In genomic region chrX:1463581-1464281, GRCh38 we compare ENCODE assay signal across 12 cellular contexts. TPM values are rescaled to one million over a fixed set of nuclear protein-coding genes. Genes with fewer than 3 reads are reported as not detected.
DNase-seq lines count a peak whose midpoint lies in the region; ATAC-seq, FAIRE-seq and TF ChIP-seq lines count a peak whose summit lies in the region.
"Had no signal": no experiment of that assay in that cellular context is flagged by ENCODE, and none has a peak within 500 bp of the region (broad histone marks: within the 10 kb centered on the region; RNA-seq: fewer than 3 reads in every experiment).

No MANE protein-coding gene starts in this region.

- H3K27me3 ChIP-seq in GM23338 (ENCODE audit: insufficient read depth), result no peaks in the 10 kb centered on the region

- H3K9me2 ChIP-seq in GM23338 (ENCODE audit: insufficient read depth), result no peaks in the 10 kb centered on the region

- H3K36me3 Mint-ChIP-seq in activated CD4-positive, alpha-beta memory T cell treated with anti-CD3 and anti-CD28 coated beads for 36 hours, result peaks cover 34% of the 10 kb centered on the region
- H3K36me3 Mint-ChIP-seq in endothelial cell (ENCODE audit: low read depth, unreplicated experiment) (peaks cover 4% of the 10 kb centered on the region), GM23338 (ENCODE audit: low read depth) (peaks cover 6% of the 10 kb centered on the region; the same call in 1 of the 3 replicates)

- no peaks in the 10 kb centered on the region for H4K20me1 ChIP-seq in GM23338 (replicated peaks; ENCODE audit: insufficient read depth)

- no peak for FAIRE-seq in frontal cortex (lab: Jason Lieb, UNC)
- FAIRE-seq: A549 had no signal

- no peaks in the 10 kb centered on the region for H3K27me3 Mint-ChIP-seq in activated CD4-positive, alpha-beta memory T cell treated with anti-CD3 and anti-CD28 coated beads for 36 hours
- H3K27me3 Mint-ChIP-seq in endothelial cell (ENCODE audit: unreplicated experiment) (peaks cover 12% of the 10 kb centered on the region), GM23338 (ENCODE audit: insufficient read depth, low read depth, poor library complexity) (peaks cover 11% of the 10 kb centered on the region)

- no peak overlapping the region for H2AFZ ChIP-seq in GM23338

- no peaks in the 10 kb centered on the region for H3K9me3 Mint-ChIP-seq in activated CD4-positive, alpha-beta memory T cell treated with anti-CD3 and anti-CD28 coated beads for 36 hours
- H3K9me3 Mint-ChIP-seq in endothelial cell (ENCODE audit: unreplicated experiment) (peaks cover 5% of the 10 kb centered on the region), GM23338 (peaks cover 47% of the 10 kb centered on the region)

- DNase-seq in activated CD4-positive, alpha-beta T cell treated with anti-CD3 and anti-CD28 coated beads for 1 hour, result peak; percentile 7
- no peak for DNase-seq in activated CD4-positive, alpha-beta T cell treated with anti-CD3 and anti-CD28 coated beads, Interleukin-2, amount 50 U/mL, for 1 hour
- DNase-seq in activated CD4-positive, alpha-beta memory T cell treated with anti-CD3 and anti-CD28 coated beads for 36 hours, result peak; percentile 9
- DNase-seq in endothelial cell (ENCODE audit: low spot score) (no peak), frontal cortex (ENCODE audit: low spot score in 2 of 2) (no peak), GM23338 (ENCODE audit: low spot score) (no peak), glomerular visceral epithelial cell (ENCODE audit: extremely low spot score) (no peak)
- DNase-seq in stimulated activated naive CD8-positive, alpha-beta T cell treated with anti-CD3 and anti-CD28 coated beads, Interleukin-15, Interleukin-2, amounts not matched to agents 100 U/mL and 50 U/mL, for 24 hours, result peak; percentile 7
- DNase-seq: amniotic stem cell, mesendoderm had no signal

- TF ChIP-seq CTCF in endothelial cell (IDR thresholded peaks at IDR 0.05; ENCODE audit: unreplicated experiment) (no peak), GM23338 (conservative IDR thresholded peaks at IDR 0.05; ENCODE audit: low read depth in 2 of 2) (no peak)

- CTCF ChIA-PET in activated CD4-positive, alpha-beta memory T cell treated with anti-CD3 and anti-CD28 coated beads for 36 hours (lab: Charles Lee), result no interaction called here

- peaks cover 68% of the 10 kb centered on the region for H3K4me1 Mint-ChIP-seq in activated CD4-positive, alpha-beta memory T cell treated with anti-CD3 and anti-CD28 coated beads for 36 hours (ENCODE audit: low read depth)
- no peaks in the 10 kb centered on the region for H3K4me1 Mint-ChIP-seq in endothelial cell (ENCODE audit: unreplicated experiment)
- peaks cover 5% of the 10 kb centered on the region; the same call in 1 of the 3 replicates for H3K4me1 Mint-ChIP-seq in GM23338

- intact Hi-C loops in activated CD4-positive, alpha-beta memory T cell treated with anti-CD3 and anti-CD28 coated beads for 36 hours (cut with micrococcal nuclease), result loop anchor here (1.0 to 5.0 kb wide), 4 partner anchors 8 to 1249 kb away; no protein-coding TSS in a partner anchor

- H3K27ac ChIP-seq in GM23338 (ENCODE audit: low read depth), result no peak overlapping the region
- H3K27ac ChIP-seq: prostate gland had no signal

- H3K79me2 ChIP-seq in GM23338 (replicated peaks; ENCODE audit: insufficient read depth), result no peaks in the 10 kb centered on the region

- H3K4me1 ChIP-seq in GM23338 (ENCODE audit: insufficient read depth), result no peaks in the 10 kb centered on the region
- H3K4me1 ChIP-seq: prostate gland had no signal

- H3F3A ChIP-seq in GM23338 (replicated peaks; ENCODE audit: low read depth), result no peaks in the 10 kb centered on the region

- no peak overlapping the region for H3K4me3 ChIP-seq in GM23338
- H3K4me3 ChIP-seq: A549, prostate gland had no signal

- no peak for ATAC-seq in stimulated activated naive CD8-positive, alpha-beta T cell treated with anti-CD3 and anti-CD28 coated beads, Interleukin-15, Interleukin-2, amounts not matched to agents 100 U/mL and 50 U/mL, for 24 hours
- no peak for ATAC-seq in GM23338

- no peak overlapping the region for H3K4me2 ChIP-seq in GM23338

- no peaks in the 10 kb centered on the region for H3K36me3 ChIP-seq in GM23338 (ENCODE audit: insufficient read depth)
- H3K36me3 ChIP-seq: prostate gland had no signal

- H3K4me3 Mint-ChIP-seq in activated CD4-positive, alpha-beta memory T cell treated with anti-CD3 and anti-CD28 coated beads for 36 hours, result peak overlapping the region; percentile 61
- H3K4me3 Mint-ChIP-seq in endothelial cell (ENCODE audit: unreplicated experiment) (no peak overlapping the region), GM23338 (no peak overlapping the region)

- peak overlapping the region; percentile 96 for H3K27ac Mint-ChIP-seq in activated CD4-positive, alpha-beta memory T cell treated with anti-CD3 and anti-CD28 coated beads for 36 hours
- H3K27ac Mint-ChIP-seq in endothelial cell (ENCODE audit: unreplicated experiment), result peak overlapping the region; percentile 30
- H3K27ac Mint-ChIP-seq in GM23338, result no peak overlapping the region

- POLR2A ChIA-PET in activated CD4-positive, alpha-beta memory T cell treated with anti-CD3 and anti-CD28 coated beads for 36 hours (lab: Charles Lee), result no interaction called here

TF ChIP-seq in GM23338, 12 proteins besides CTCF, POLR2A, EP300 and RAD21 (continues in another document):
- TF ChIP-seq CREB1 (CRISPR knock-in tag; IDR thresholded peaks at IDR 0.05; ENCODE audit: low read depth) (no peak), ZNF114 (CRISPR knock-in tag; IDR thresholded peaks at IDR 0.05) (no peak), POLR2AphosphoS5 (IDR thresholded peaks at IDR 0.05; ENCODE audit: low read depth) (no peak), REST (IDR thresholded peaks at IDR 0.05; ENCODE audit: unreplicated experiment) (no peak), ZNF331 (CRISPR knock-in tag; IDR thresholded peaks at IDR 0.05; ENCODE audit: low read depth) (no peak), JUNB (IDR thresholded peaks at IDR 0.05; ENCODE audit: unreplicated experiment) (no peak), NANOG (IDR thresholded peaks at IDR 0.05; ENCODE audit: borderline replicate concordance) (no peak)

RNA-seq across cellular contexts. Expression of gene ASMTL, which starts 11.0 kb away (rescaled TPM):
- total RNA-seq in activated CD4-positive, alpha-beta memory T cell treated with anti-CD3 and anti-CD28 coated beads for 36 hours, result 10 to 100 TPM; 65.2 to 67.4 TPM
- total RNA-seq in endothelial cell (ENCODE audit: unreplicated experiment) (25.8 TPM), frontal cortex (10.6 TPM)
- total RNA-seq in GM23338 (2014; rRNA removed; shearing (Covaris generic)), result 50.3 and 53.7 TPM in 2 replicates
- polyA plus RNA-seq in GM23338 (2016; fragmentation: Nextera tagmentation; extraction: Ambion mirVana), result 55.6 and 61.2 TPM in 2 replicates

Comparison
In these comparisons a context has a peak if more than half of its experiments do, and no peak if none do; other contexts are left out.
1. DNase-seq: peak in activated CD4-positive, alpha-beta T cell treated with anti-CD3 and anti-CD28 coated beads for 1 hour (single experiment), activated CD4-positive, alpha-beta memory T cell treated with anti-CD3 and anti-CD28 coated beads for 36 hours (single experiment) and stimulated activated naive CD8-positive, alpha-beta T cell treated with anti-CD3 and anti-CD28 coated beads, Interleukin-15, Interleukin-2, amounts not matched to agents 100 U/mL and 50 U/mL, for 24 hours (single experiment); none in activated CD4-positive, alpha-beta T cell treated with anti-CD3 and anti-CD28 coated beads, Interleukin-2, amount 50 U/mL, for 1 hour (single experiment), endothelial cell (single experiment), frontal cortex (0 of 2), GM23338 (single experiment) and glomerular visceral epithelial cell (single experiment).